ENCODE assay signal across 14 cellular contexts in genomic region chr14:84254205-84254788, GRCh38.
DNase-seq lines count a peak whose midpoint lies in the region; ATAC-seq and TF ChIP-seq lines count a peak whose summit lies in the region.
"Had no signal": no experiment of that assay in that cellular context is flagged by ENCODE, and none has a peak within 500 bp of the region (broad histone marks: within the 10 kb centered on the region; RNA-seq: fewer than 3 reads in every experiment).

No MANE protein-coding gene starts in this region.

- H4K8ac ChIP-seq in H9 (replicated peaks; ENCODE audit: insufficient read length, low read depth, low read length) = no peak overlapping the region

- no peaks in the 10 kb centered on the region for H3K27me3 ChIP-seq in H9 (ENCODE audit: insufficient read depth, low read length)
- no peaks in the 10 kb centered on the region for H3K27me3 ChIP-seq in prostate gland (replicated peaks; ENCODE audit: insufficient read depth)
- H3K27me3 ChIP-seq: uterus had no signal

- H3K4me3 Mint-ChIP-seq in H9 (peak overlapping the region in 1 of 2 experiments; percentile 31; a peak in 2 of 5 replicates), WTC11 (peak overlapping the region; percentile 33), CD14-positive monocyte (no peak overlapping the region), HFFc6 (no peak overlapping the region)

- no peak for TF ChIP-seq POLR2A in prostate gland (IDR thresholded peaks at IDR 0.05)

- no peaks in the 10 kb centered on the region for H3K36me3 ChIP-seq in prostate gland
- H3K36me3 ChIP-seq: uterus had no signal

- DNase-seq in H9 (peak; percentile 33), WTC11 (ENCODE audit: low spot score) (no peak), left ventricle myocardium superior (no peak), prostate gland (ENCODE audit: low spot score) (peak; percentile 66), HEK293T (ENCODE audit: extremely low spot score) (no peak), CD14-positive monocyte (ENCODE audit: low spot score) (no peak), HFFc6 (no peak), SW 1271 (lab: John Stamatoyannopoulos, UW) (no peak)
- DNase-seq: activated CD4-positive, alpha-beta T cell treated with anti-CD3 and anti-CD28 coated beads, Interleukin-2, amount 50 U/mL, for 4 hours; activated gamma-delta T cell treated with Interleukin-2 at 50 U/mL for 16 hours; cerebellar nuclear complex; GDM1; NCI-H1105 had no signal

- H3K4ac ChIP-seq in H9 (ENCODE audit: low read depth, low read length) = no peak overlapping the region

- H3K36me3 Mint-ChIP-seq in H9 (ENCODE audit: insufficient read depth in 1 of 3, low read depth in 3 of 3) = no peaks in the 10 kb centered on the region
- no peaks in the 10 kb centered on the region for H3K36me3 Mint-ChIP-seq in WTC11
- H3K36me3 Mint-ChIP-seq in CD14-positive monocyte = no peaks in the 10 kb centered on the region
- no peaks in the 10 kb centered on the region for H3K36me3 Mint-ChIP-seq in HFFc6 (ENCODE audit: low read depth)

- no peaks in the 10 kb centered on the region for H3K79me1 ChIP-seq in H9 (ENCODE audit: insufficient read depth, low read depth, low read length, poor library complexity, severe bottlenecking)

- peak overlapping the region; percentile 84 for H2AFZ ChIP-seq in H9 (ENCODE audit: low read length)

- H3K9me3 ChIP-seq in H9 (ENCODE audit: control insufficient read depth, low read depth, low read length) (no peaks in the 10 kb centered on the region), prostate gland (no peaks in the 10 kb centered on the region)
- H3K9me3 ChIP-seq: uterus had no signal

- intact Hi-C loops in left ventricle myocardium superior (cut with micrococcal nuclease) = no loop called here
- intact Hi-C loops in prostate gland (cut with DNase I) = loop anchor here (10.0 kb wide), 1 partner anchor 1281 kb away; the partner anchor contains the start of gene FLRT2
- intact Hi-C loops in CD14-positive monocyte (cut with micrococcal nuclease) = no loop called here

- H3K79me2 ChIP-seq in H9 (ENCODE audit: insufficient read depth, low read length) = no peaks in the 10 kb centered on the region

- H4K20me1 ChIP-seq in H9 (ENCODE audit: control insufficient read depth, insufficient read depth, insufficient read length) = no peaks in the 10 kb centered on the region

- no peak overlapping the region for H4K5ac ChIP-seq in H9 (ENCODE audit: insufficient read length, low read depth, low read length)

- no peak overlapping the region for H2BK120ac ChIP-seq in H9 (ENCODE audit: low read depth, low read length, poor library complexity, severe bottlenecking)

- WGBS in H9 (ENCODE audit: extremely low coverage, insufficient read length, low lambda C conversion rate) = no CpG with 5 or more reads among the region's 8 CpGs
- 12% methylated on average over 8 of the region's 8 CpGs for WGBS in prostate gland

- ATAC-seq in WTC11 = peak; percentile 94
- ATAC-seq in left ventricle myocardium superior = peak; percentile 86

- H4K91ac ChIP-seq in H9 (ENCODE audit: insufficient read length, low read depth, low read length) = no peak overlapping the region

- no peak overlapping the region for H3K27ac ChIP-seq in H9 (ENCODE audit: insufficient read length, low read depth, low read length)
- peak overlapping the region; percentile 17 to 29 for H3K27ac ChIP-seq in prostate gland

- no peak overlapping the region for H2BK5ac ChIP-seq in H9 (ENCODE audit: insufficient read length, low read length)

- no peak overlapping the region for H3T11ph ChIP-seq in H9 (ENCODE audit: low read length)

- H3K18ac ChIP-seq in H9 (ENCODE audit: insufficient read length, low read depth, low read length) = no peak overlapping the region

- H2AK5ac ChIP-seq in H9 (ENCODE audit: insufficient read length, low read length) = no peak overlapping the region

- no peak overlapping the region for H2BK12ac ChIP-seq in H9 (ENCODE audit: insufficient read length, low read depth, low read length)

- H3K27ac Mint-ChIP-seq in H9 (peak overlapping the region; percentile 63 to 96 (median 94)), WTC11 (peak overlapping the region; percentile 81), CD14-positive monocyte (no peak overlapping the region), HFFc6 (no peak overlapping the region)

- no peak overlapping the region for H3K56ac ChIP-seq in H9 (ENCODE audit: insufficient read length, low read depth, low read length)

- H3K27me3 Mint-ChIP-seq in H9 (ENCODE audit: low read depth) (no peaks in the 10 kb centered on the region), WTC11 (ENCODE audit: low read depth) (no peaks in the 10 kb centered on the region), CD14-positive monocyte (ENCODE audit: low read depth in 3 of 3) (no peaks in the 10 kb centered on the region), HFFc6 (ENCODE audit: insufficient read depth) (no peaks in the 10 kb centered on the region)

- H3K4me1 Mint-ChIP-seq in H9 = peaks cover 33 to 35% of the 10 kb centered on the region in 2 experiments
- H3K4me1 Mint-ChIP-seq in WTC11 = peaks cover 33% of the 10 kb centered on the region
- no peaks in the 10 kb centered on the region for H3K4me1 Mint-ChIP-seq in CD14-positive monocyte
- no peaks in the 10 kb centered on the region for H3K4me1 Mint-ChIP-seq in HFFc6 (ENCODE audit: low read depth)

- H3K4me2 ChIP-seq in H9 (ENCODE audit: insufficient read depth, insufficient read length, low read length) = no peak overlapping the region

- H3K9ac ChIP-seq in H9 (ENCODE audit: extremely low read depth, insufficient read length, low read length) = no peak overlapping the region

- no peak overlapping the region for H3K14ac ChIP-seq in H9 (ENCODE audit: insufficient read depth, low read length)

- H2BK15ac ChIP-seq in H9 (ENCODE audit: low read depth, low read length) = no peak overlapping the region

- H3K23me2 ChIP-seq in H9 (ENCODE audit: insufficient read length, low read depth, low read length, poor library complexity, severe bottlenecking) = no peaks in the 10 kb centered on the region

- H3K9me3 Mint-ChIP-seq in H9 (no peaks in the 10 kb centered on the region), WTC11 (no peaks in the 10 kb centered on the region), CD14-positive monocyte (peaks cover 0 to 5% (median 0%) of the 10 kb centered on the region in 7 donors), HFFc6 (peaks cover 24% of the 10 kb centered on the region)

- POLR2A ChIA-PET in WTC11 (lab: Charles Lee) = no interaction called here
- POLR2A ChIA-PET in HEK293T (lab: Yijun Ruan, JAX) = no interaction called here

- H2BK20ac ChIP-seq in H9 (ENCODE audit: low read depth, low read length, poor library complexity, severe bottlenecking) = no peak overlapping the region

- H3K4me3 ChIP-seq in prostate gland = no peak overlapping the region
- H3K4me3 ChIP-seq: uterus had no signal

- no peak overlapping the region for H3K23ac ChIP-seq in H9 (ENCODE audit: insufficient read length, low read depth, low read length)

- CTCF ChIA-PET in WTC11 (lab: Charles Lee) = interaction anchor here (1.1 kb wide), 1 partner anchor 74 kb away, joined by 4 read pairs; no protein-coding TSS in a partner anchor
- CTCF ChIA-PET in HEK293T (lab: Yijun Ruan, JAX) = no interaction called here

- TF ChIP-seq CTCF in H9 (conservative IDR thresholded peaks at IDR 0.05) (no peak), WTC11 (IDR thresholded peaks at IDR 0.05) (no peak), prostate gland (IDR thresholded peaks at IDR 0.05) (no peak), CD14-positive monocyte (IDR thresholded peaks at IDR 0.05) (no peak), HFFc6 (IDR thresholded peaks at IDR 0.05) (no peak)

- no peaks in the 10 kb centered on the region for H3K4me1 ChIP-seq in H9 (ENCODE audit: insufficient read depth, low read length)
- no peaks in the 10 kb centered on the region for H3K4me1 ChIP-seq in prostate gland (replicated peaks)
- H3K4me1 ChIP-seq: uterus had no signal

TF ChIP-seq in WTC11, 78 proteins besides CTCF, POLR2A, EP300 and RAD21 (continues in another document):
- TF ChIP-seq OVOL2 (CRISPR knock-in tag; IDR thresholded peaks at IDR 0.05; ENCODE audit: borderline replicate concordance) (no peak), ZNF423 (CRISPR knock-in tag; IDR thresholded peaks at IDR 0.05) (no peak)

TF ChIP-seq in HEK293T, 16 proteins besides CTCF, POLR2A, EP300 and RAD21:
- no peak for TF ChIP-seq CTBP1 (IDR thresholded peaks at IDR 0.05; ENCODE audit: borderline replicate concordance)
- TF ChIP-seq SP1 (IDR thresholded peaks at IDR 0.05) = no peak
- TF ChIP-seq ELF4 (IDR thresholded peaks at IDR 0.05) = no peak
- no peak for TF ChIP-seq BHLHE40 (IDR thresholded peaks at IDR 0.05; ENCODE audit: borderline replicate concordance)
- no peak for TF ChIP-seq L3MBTL2 (conservative IDR thresholded peaks at IDR 0.05)
- TF ChIP-seq LEF1 (IDR thresholded peaks at IDR 0.05; ENCODE audit: borderline replicate concordance) = no peak
- no peak for TF ChIP-seq TARDBP (IDR thresholded peaks at IDR 0.05)
- no peak for TF ChIP-seq FOXK2 (IDR thresholded peaks at IDR 0.05)
- no peak for TF ChIP-seq ZNF384 (IDR thresholded peaks at IDR 0.05)
- TF ChIP-seq PKNOX1 (IDR thresholded peaks at IDR 0.05) = no peak
- TF ChIP-seq FOXA1 (IDR thresholded peaks at IDR 0.05) = no peak
- TF ChIP-seq FOXM1 (IDR thresholded peaks at IDR 0.05; ENCODE audit: borderline replicate concordance) = no peak
- no peak for TF ChIP-seq NFRKB (IDR thresholded peaks at IDR 0.05)
- TF ChIP-seq SUZ12 (IDR thresholded peaks at IDR 0.05) = no peak
- no peak for TF ChIP-seq ARNT (IDR thresholded peaks at IDR 0.05)
- TF ChIP-seq HDGF (IDR thresholded peaks at IDR 0.05; ENCODE audit: borderline replicate concordance) = no peak

Comparison
In these comparisons a context has a peak if more than half of its experiments do, and no peak if none do; other contexts are left out.
1. DNase-seq: peak in H9 (single experiment) and prostate gland (single experiment); none in WTC11 (single experiment), left ventricle myocardium superior (single experiment), HEK293T (single experiment), CD14-positive monocyte (single experiment), HFFc6 (single experiment) and SW 1271 (0 of 2).
2. H3K27ac Mint-ChIP-seq: peak in H9 (3 of 3) and WTC11 (single experiment); none in CD14-positive monocyte (0 of 7) and HFFc6 (single experiment).